8 cellular contexts compared by ENCODE assay signal in genomic region chr1:84299536-84300260, GRCh38. TPM values are rescaled to one million over a fixed set of nuclear protein-coding genes. Genes with fewer than 3 reads are reported as not detected.
DNase-seq lines count a peak whose midpoint lies in the region; ATAC-seq and TF ChIP-seq lines count a peak whose summit lies in the region.

No MANE protein-coding gene starts in this region.

- H3K9me3 ChIP-seq in SU-DHL-6 (ENCODE audit: insufficient read depth, low read length) (no peaks in the 10 kb centered on the region; the same call in 1 of the 2 replicates), skeletal muscle tissue (ENCODE audit: control insufficient read depth in 3 of 3, low read length in 3 of 3) (no peaks in the 10 kb centered on the region)

- no peaks in the 10 kb centered on the region for H3K36me3 ChIP-seq in SU-DHL-6 (ENCODE audit: low read length)
- no peaks in the 10 kb centered on the region for H3K36me3 ChIP-seq in skeletal muscle tissue (ENCODE audit: control insufficient read depth in 3 of 3, insufficient read depth in 3 of 3, low read length in 3 of 3)

- H3K9me2 ChIP-seq in SU-DHL-6 (replicated peaks; ENCODE audit: insufficient read depth, low read length) = no peaks in the 10 kb centered on the region

- H3F3A ChIP-seq in SU-DHL-6 (ENCODE audit: insufficient read depth) = peaks cover 33% of the 10 kb centered on the region

- H3K27me3 ChIP-seq in SU-DHL-6 (ENCODE audit: low read length) = no peaks in the 10 kb centered on the region
- no peaks in the 10 kb centered on the region for H3K27me3 ChIP-seq in skeletal muscle tissue (ENCODE audit: control insufficient read depth in 3 of 3, insufficient read depth in 3 of 3, low read length in 3 of 3)

- H3K4me2 ChIP-seq in SU-DHL-6 (ENCODE audit: low read depth, low read length, poor library complexity, severe bottlenecking) = peak overlapping the region; percentile 98

- DNase-seq in SIG-M5 treated with dmso at 0.1 percent for 504 hours (lab: John Stamatoyannopoulos, UW; ENCODE audit: unreplicated experiment) = peak; percentile 17
- DNase-seq in SIG-M5 (lab: John Stamatoyannopoulos, UW) = no peak
- peak; percentile 37 for DNase-seq in fibroblast of the aortic adventitia (ENCODE audit: low read depth)
- no peak for DNase-seq in SHP77 treated with DMSO at 0.1 percent for 48 hours (lab: John Stamatoyannopoulos, UW)

- ATAC-seq in HG02759 (IDR thresholded peaks at IDR 0.05; ENCODE audit: unreplicated experiment) (no peak), GM18498 (IDR thresholded peaks at IDR 0.05; ENCODE audit: unreplicated experiment) (no peak)

- peak overlapping the region; percentile 91 for H3K9ac ChIP-seq in SU-DHL-6 (ENCODE audit: low read length)
- peak overlapping the region; percentile 88 to 92 (median 88) for H3K9ac ChIP-seq in skeletal muscle tissue (ENCODE audit: low read depth in 1 of 3, low read length in 3 of 3)

- H2AFZ ChIP-seq in SU-DHL-6 (ENCODE audit: low read depth, low read length, severe bottlenecking) = peak overlapping the region; percentile 30

- TF ChIP-seq CTCF in SU-DHL-6 (IDR thresholded peaks at IDR 0.05; ENCODE audit: insufficient read depth, low read length, poor library complexity, severe bottlenecking) (no peak), fibroblast of the aortic adventitia (IDR thresholded peaks at IDR 0.05; ENCODE audit: insufficient read depth, low read length) (no peak)

- H3K4me3 ChIP-seq in SU-DHL-6 (ENCODE audit: insufficient read depth, low read length, poor library complexity, severe bottlenecking) (peak overlapping the region; percentile 92), fibroblast of the aortic adventitia (ENCODE audit: low read depth, low read length) (peak overlapping the region; percentile 64), skeletal muscle tissue (ENCODE audit: low read length in 3 of 3) (peak overlapping the region; percentile 87 to 91 (median 90))

- no peaks in the 10 kb centered on the region for H3K79me2 ChIP-seq in SU-DHL-6 (ENCODE audit: insufficient read depth, low read length)

- peak overlapping the region; percentile 79 for H3K27ac ChIP-seq in SU-DHL-6 (ENCODE audit: low read depth, low read length)
- H3K27ac ChIP-seq in skeletal muscle tissue (ENCODE audit: low read depth, low read length) = peak overlapping the region; percentile 87

- peaks cover 16 to 39% (median 35%) of the 10 kb centered on the region in 3 donors for H3K4me1 ChIP-seq in skeletal muscle tissue (ENCODE audit: control insufficient read depth in 3 of 3, insufficient read depth in 3 of 3, low read length in 3 of 3)

- H4K20me1 ChIP-seq in SU-DHL-6 (ENCODE audit: low read depth, low read length) = no peaks in the 10 kb centered on the region

RNA-seq across cellular contexts. Expression of gene SAMD13, which starts 1.8 kb away (rescaled TPM):
- 1.4 and 3.1 TPM in 2 replicates for total RNA-seq in fibroblast of the aortic adventitia (ENCODE audit: low replicate concordance)
- total RNA-seq in skeletal muscle tissue = 13.0 TPM

Comparison
In these comparisons a context has a peak if more than half of its experiments do, and no peak if none do; other contexts are left out.
1. DNase-seq: peak in SIG-M5 treated with dmso at 0.1 percent for 504 hours (single experiment) and fibroblast of the aortic adventitia (single experiment); none in SIG-M5 (single experiment) and SHP77 treated with DMSO at 0.1 percent for 48 hours (single experiment).
2. Peak in every context shown above with its lines, with median percentiles within 50 percentile points of each other: H3K4me3 ChIP-seq.